In the genomic region with DNA sequence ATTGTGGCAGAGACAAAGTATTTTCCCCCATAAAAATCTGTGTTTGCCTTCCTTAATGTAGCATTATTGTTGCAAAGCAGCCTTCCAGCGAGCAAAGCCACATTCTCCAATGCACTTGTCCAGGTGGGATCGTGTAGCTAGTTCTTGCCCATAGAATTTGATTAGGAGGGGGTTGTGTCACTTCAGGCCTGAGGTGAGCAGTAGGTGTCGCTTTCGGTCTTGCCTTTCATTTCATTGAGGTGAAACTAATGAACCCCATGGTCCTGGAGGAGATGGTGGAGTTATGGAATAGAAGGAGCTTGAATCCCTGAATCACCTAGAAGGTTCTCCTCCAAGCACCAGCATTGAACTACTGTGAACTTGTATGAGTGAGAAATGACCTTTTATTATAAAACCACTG, we compare ENCODE assay signal across 15 cellular contexts.
A peak's percentile ranks its signal among the peaks of the same experiment; 100 is the strongest.
DNase-seq lines count a peak whose midpoint lies in the region; ATAC-seq, FAIRE-seq and TF ChIP-seq lines count a peak whose summit lies in the region.
"Had no signal": no experiment of that assay in that cellular context is flagged by ENCODE, and none has a peak within 500 bp of the region (broad histone marks: within the 10 kb centered on the region; RNA-seq: fewer than 3 reads in every experiment).

No MANE protein-coding gene starts in this region.

- CTCF ChIA-PET in mammary epithelial cell (lab: Charles Lee; ENCODE audit: low non-redundant PET), result no interaction called here

- H3K27ac ChIP-seq in mammary epithelial cell (ENCODE audit: insufficient read depth, low read depth, low read length), result no peak overlapping the region
- no peak overlapping the region for H3K27ac ChIP-seq in OCI-LY3 (ENCODE audit: low read length)
- H3K27ac ChIP-seq in small intestine (ENCODE audit: low read depth in 1 of 2, low read length in 1 of 2), result no peak overlapping the region

- H3K4me3 ChIP-seq in mammary epithelial cell (replicated peaks in 1 of 3; ENCODE audit: insufficient read depth in 1 of 3, low read depth in 2 of 3, low read length in 3 of 3) (no peak overlapping the region), OCI-LY3 (ENCODE audit: low read length) (no peak overlapping the region), fibroblast of pulmonary artery (replicated peaks; ENCODE audit: low read depth, low read length) (no peak overlapping the region), small intestine (ENCODE audit: low read depth in 1 of 2, low read length in 2 of 2) (no peak overlapping the region)

- no peaks in the 10 kb centered on the region for H3K27me3 ChIP-seq in mammary epithelial cell (ENCODE audit: insufficient read depth, low read length)
- no peaks in the 10 kb centered on the region for H3K27me3 ChIP-seq in OCI-LY3 (ENCODE audit: low read depth, low read length)
- no peaks in the 10 kb centered on the region for H3K27me3 ChIP-seq in small intestine (ENCODE audit: control insufficient read depth in 2 of 2, insufficient read depth in 2 of 2, low read length in 2 of 2)

- H3K9me3 ChIP-seq in mammary epithelial cell (replicated peaks; ENCODE audit: insufficient read depth, low read length) (no peaks in the 10 kb centered on the region), OCI-LY3 (ENCODE audit: insufficient read depth, low read length) (no peaks in the 10 kb centered on the region), small intestine (ENCODE audit: control insufficient read depth, low read depth) (no peaks in the 10 kb centered on the region)

- TF ChIP-seq CTCF in mammary epithelial cell (conservative IDR thresholded peaks at IDR 0.05 in 1 of 2, IDR thresholded peaks at IDR 0.05 in 1 of 2; ENCODE audit: extremely low read depth in 1 of 2, insufficient read depth in 1 of 2, low read depth in 1 of 2, low read length in 2 of 2) (peak in 1 of 2 donors; percentile 31), OCI-LY3 (IDR thresholded peaks at IDR 0.05; ENCODE audit: low read depth, low read length) (peak; percentile 22; the same call in 1 of the 2 replicates), fibroblast of pulmonary artery (IDR thresholded peaks at IDR 0.05; ENCODE audit: low read length, missing control alignments) (no peak)

- in situ Hi-C loops in T47D (cut with HindIII; ENCODE audit: low pct_unique_long_range_greater_than_20kb, low sequenced_read_pairs) (no loop called here), mammary epithelial cell (cut with MboI; ENCODE audit: low sequenced_read_pairs in 2 of 2) (no loop called here)

- dilution Hi-C loops in mammary epithelial cell (cut with HindIII; ENCODE audit: low sequenced_read_pairs), result no loop called here

- no peak for ATAC-seq in GM21576 (IDR thresholded peaks at IDR 0.05; ENCODE audit: unreplicated experiment)
- ATAC-seq: naive thymus-derived CD4-positive, alpha-beta T cell had no signal

- no peaks in the 10 kb centered on the region for H3K36me3 ChIP-seq in mammary epithelial cell (ENCODE audit: insufficient read depth, low read length)
- no peaks in the 10 kb centered on the region for H3K36me3 ChIP-seq in OCI-LY3 (replicated peaks; ENCODE audit: low read depth, low read length)
- H3K36me3 ChIP-seq in small intestine (ENCODE audit: control insufficient read depth in 2 of 2, insufficient read depth in 2 of 2, low read length in 2 of 2), result no peaks in the 10 kb centered on the region

- intact Hi-C loops in mammary epithelial cell (cut with micrococcal nuclease), result no loop called here

- no TSS peak for BruUV-seq in mammary epithelial cell (replicated peaks; lab: Mats Ljungman, UMichigan)

- FAIRE-seq in small intestine (lab: Jason Lieb, UNC) (no peak), frontal cortex (lab: Jason Lieb, UNC) (no peak)
- FAIRE-seq: endothelial cell of umbilical vein had no signal

- no peaks in the 10 kb centered on the region for H4K20me1 ChIP-seq in mammary epithelial cell (ENCODE audit: insufficient read depth, low read length)
- H4K20me1 ChIP-seq in OCI-LY3 (ENCODE audit: insufficient read depth, low read length), result no peaks in the 10 kb centered on the region

- H2AFZ ChIP-seq in mammary epithelial cell (ENCODE audit: low read depth, low read length) (no peak overlapping the region), OCI-LY3 (ENCODE audit: low read depth, low read length) (no peak overlapping the region)

- WGBS in mammary epithelial cell (ENCODE audit: low coverage, missing lambda C conversion rate), result 43% methylated on average over 3 of the region's 4 CpGs
- WGBS in small intestine, 3 donors, result 53% methylated on average over 4 of the region's 4 CpGs

- H3K9ac ChIP-seq in mammary epithelial cell (ENCODE audit: insufficient read depth, low read length) (no peak overlapping the region), OCI-LY3 (ENCODE audit: low read length) (no peak overlapping the region)

- DNase-seq in T47D (ENCODE audit: low read depth in 1 of 2, low spot score in 1 of 2) (peak; percentile 54 to 80), mammary epithelial cell (no peak), fibroblast of pulmonary artery (ENCODE audit: low read depth) (peak; percentile 13), small intestine (peak; percentile 60), superior temporal gyrus (ENCODE audit: extremely low spot score) (no peak), frontal cortex (ENCODE audit: low spot score in 2 of 2) (no peak)
- DNase-seq: activated CD4-positive, alpha-beta T cell treated with anti-CD3 and anti-CD28 coated beads for 48 hours; GF-D8; immature natural killer cell; naive thymus-derived CD4-positive, alpha-beta T cell; NCI-H446 treated with DMSO at 0.1 percent for 48 hours; trophoblast cell had no signal

- H3K79me2 ChIP-seq in mammary epithelial cell (ENCODE audit: insufficient read depth, low read length) (no peaks in the 10 kb centered on the region), OCI-LY3 (ENCODE audit: low read length) (no peaks in the 10 kb centered on the region)

- no peaks in the 10 kb centered on the region for H3K4me1 ChIP-seq in mammary epithelial cell (ENCODE audit: insufficient read depth, low read length)
- H3K4me1 ChIP-seq in OCI-LY3 (ENCODE audit: low read length), result no peaks in the 10 kb centered on the region
- no peaks in the 10 kb centered on the region for H3K4me1 ChIP-seq in small intestine (ENCODE audit: control insufficient read depth in 2 of 2, insufficient read depth in 1 of 2, low read depth in 1 of 2, low read length in 1 of 2)

- H3K4me2 ChIP-seq in mammary epithelial cell (ENCODE audit: insufficient read depth, low read depth, low read length) (no peak overlapping the region), OCI-LY3 (ENCODE audit: low read length) (no peak overlapping the region)

Comparison
In these comparisons a context has a peak if more than half of its experiments do, and no peak if none do; other contexts are left out.
1. DNase-seq: peak in T47D (2 of 2), fibroblast of pulmonary artery (single experiment) and small intestine (single experiment); none in mammary epithelial cell (single experiment), superior temporal gyrus (single experiment) and frontal cortex (0 of 2).